In the genomic region with DNA sequence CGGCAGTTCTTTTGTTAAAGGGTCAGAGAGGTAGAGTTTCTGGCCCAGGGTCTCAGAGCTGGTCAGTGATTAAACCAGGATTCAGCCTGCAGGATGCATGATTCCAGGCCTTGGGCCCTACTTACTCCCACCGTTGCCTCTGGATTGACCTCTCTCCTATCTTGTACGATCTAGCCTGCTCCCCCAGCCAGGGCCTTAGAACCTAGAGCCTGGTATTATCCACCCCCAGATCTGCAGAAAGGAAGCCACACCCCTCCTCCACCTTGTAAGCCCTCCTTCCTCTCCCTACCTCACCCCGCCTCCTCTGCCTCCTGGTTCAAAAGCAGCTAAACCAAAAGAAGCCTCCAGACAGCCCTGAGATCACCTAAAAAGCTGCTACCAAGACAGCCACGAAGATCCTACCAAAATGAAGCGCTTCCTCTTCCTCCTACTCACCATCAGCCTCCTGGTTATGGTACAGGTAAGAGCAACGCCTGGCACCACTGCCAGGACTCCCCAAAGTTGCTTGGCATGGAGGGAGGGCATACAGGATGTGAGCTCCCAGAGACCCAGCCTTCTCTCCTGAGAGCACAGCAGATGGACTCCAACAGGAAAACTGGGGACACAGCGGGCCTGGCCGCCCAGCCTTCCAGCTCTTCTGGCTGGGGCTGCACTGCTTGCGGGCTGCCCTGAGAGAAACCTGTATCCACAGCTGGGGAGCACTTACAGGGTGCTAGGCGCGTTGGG, we compare ENCODE assay signal across 8 cellular contexts. TPM values are rescaled to one million over a fixed set of nuclear protein-coding genes. Genes with fewer than 3 reads are reported as not detected.
A peak's percentile ranks its signal among the peaks of the same experiment; 100 is the strongest.
DNase-seq lines count a peak whose midpoint lies in the region; ATAC-seq and TF ChIP-seq lines count a peak whose summit lies in the region.

A gene with protein sequence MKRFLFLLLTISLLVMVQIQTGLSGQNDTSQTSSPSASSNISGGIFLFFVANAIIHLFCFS (plus strand): TSS at position 347 of the 726 bp plus-strand sequence. CDS start 60 bp downstream, at position 407.

- in situ Hi-C loops in GM13976 (cut with MboI; ENCODE audit: low sequenced_read_pairs, unreplicated experiment) = no loop called here

- DNase-seq in GM13976 (ENCODE audit: low spot score) (peak; percentile 82), HUDEP-2 (lab: John Stamatoyannopoulos, UW; ENCODE audit: unreplicated experiment in 76 of 76) (peak in 42 of 76 experiments; percentile 2 to 68 (median 35)), lung (ENCODE audit: low spot score) (no peak), dorsolateral prefrontal cortex (no peak), RKO (ENCODE audit: low spot score) (no peak), hypothalamus (lab: John Stamatoyannopoulos, UW) (no peak)
- peak; percentile 61 to 67 for DNase-seq in activated CD8-positive, alpha-beta memory T cell treated with anti-CD3 and anti-CD28 coated beads for 4 hours (ENCODE audit: low read depth in 2 of 2)

- H3K27ac ChIP-seq in lung (ENCODE audit: low read depth in 1 of 2, low read length in 1 of 2) (peak within 1 kb of the TSS in 1 of 2 donors; percentile 46), dorsolateral prefrontal cortex (peak within 1 kb of the TSS in 3 of 59 donors; percentile 8 to 21 (median 15))

- TF ChIP-seq CTCF in GM13976 (IDR thresholded peaks at IDR 0.05; ENCODE audit: borderline replicate concordance, control extremely low read depth, extremely low read depth, insufficient read depth, missing control alignments) (no peak), lung (IDR thresholded peaks at IDR 0.05; ENCODE audit: control extremely low read depth, extremely low read depth) (no peak), subcutaneous adipose tissue (IDR thresholded peaks at IDR 0.05; ENCODE audit: low read depth) (no peak), dorsolateral prefrontal cortex (IDR thresholded peaks at IDR 0.05 in 54 of 56, conservative IDR thresholded peaks at IDR 0.05 in 2 of 56; ENCODE audit: low read depth in 1 of 56, partially characterized antibody in 56 of 56) (no peak)

- no peak for ATAC-seq in lung (ENCODE audit: insufficient read depth, low FRiP score)

- 40 to 60% methylated on average over 12 of the region's 12 CpGs for WGBS in lung, 2 donors

- H3K4me1 ChIP-seq in lung (ENCODE audit: control insufficient read depth in 2 of 2, insufficient read depth in 2 of 2, low read length in 2 of 2) = no peaks in the 10 kb centered on the region

- no peaks in the 10 kb centered on the region for H3K9me3 ChIP-seq in lung (ENCODE audit: control insufficient read depth in 2 of 2, insufficient read depth in 1 of 2, low read length in 1 of 2)

- H3K4me3 ChIP-seq in lung (no peak within 1 kb of the TSS), dorsolateral prefrontal cortex (no peak within 1 kb of the TSS)

- H3K27me3 ChIP-seq in lung (ENCODE audit: control insufficient read depth, insufficient read depth) = no peaks in the 10 kb centered on the region
- no peaks in the 10 kb centered on the region for H3K27me3 ChIP-seq in dorsolateral prefrontal cortex

- no peaks in the 10 kb centered on the region for H3K36me3 ChIP-seq in lung (ENCODE audit: control insufficient read depth in 2 of 2, insufficient read depth in 2 of 2, low read length in 2 of 2)

- intact Hi-C loops in dorsolateral prefrontal cortex (cut with DNase I) = no loop called here

RNA-seq across cellular contexts. Expression of the gene that starts here (rescaled TPM):
- total RNA-seq in lung (100 to 1,000 TPM in 1 of 2 donors, 1 to 10 TPM in 1; 6.8 to 238 TPM), subcutaneous adipose tissue (100 to 1,000 TPM in 1 of 4 donors, 10 to 100 TPM in 2, 1 to 10 TPM in 1; 4.7 to 719 (median 19.2) TPM), dorsolateral prefrontal cortex (10 to 100 TPM in 2 of 120 experiments, 1 to 10 TPM in 109, not detected in 9; 1.1 to 20.8 (median 2.9) TPM)
- 100 to 1,000 TPM; 402 to 600 TPM for polyA plus RNA-seq in lung

Comparison
In these comparisons a context has a peak if more than half of its experiments do, and no peak if none do; other contexts are left out.
1. DNase-seq: peak in GM13976 (single experiment), HUDEP-2 (42 of 76) and activated CD8-positive, alpha-beta memory T cell treated with anti-CD3 and anti-CD28 coated beads for 4 hours (2 of 2); none in lung (single experiment), dorsolateral prefrontal cortex (0 of 10), RKO (single experiment) and hypothalamus (0 of 51).